In genomic region chr2:206311026-206311425, GRCh38 we compare ENCODE assay signal across 16 cellular contexts. TPM values are rescaled to one million over a fixed set of nuclear protein-coding genes. Genes with fewer than 3 reads are reported as not detected.
DNase-seq lines count a peak whose midpoint lies in the region; ATAC-seq and TF ChIP-seq lines count a peak whose summit lies in the region.
"Had no signal": no experiment of that assay in that cellular context is flagged by ENCODE, and none has a peak within 500 bp of the region (broad histone marks: within the 10 kb centered on the region; RNA-seq: fewer than 3 reads in every experiment).

No MANE protein-coding gene starts in this region.

- peaks cover 34% of the 10 kb centered on the region for H3K36me3 Mint-ChIP-seq in WTC11
- H3K36me3 Mint-ChIP-seq: IgD-negative memory B cell had no signal

- H3K4me3 ChIP-seq in fibroblast of mammary gland (ENCODE audit: control insufficient read depth, low read depth, low read length) (no peak overlapping the region), OCI-LY7 (ENCODE audit: low read depth, low read length, poor library complexity, severe bottlenecking) (no peak overlapping the region)
- H3K4me3 ChIP-seq: BLaER1 had no signal

- H2AFZ ChIP-seq in OCI-LY7 (ENCODE audit: low read length) = no peak overlapping the region

- BruUV-seq in OCI-LY7 (replicated peaks; lab: Mats Ljungman, UMichigan) = no TSS peak

- TF ChIP-seq CTCF in WTC11 (IDR thresholded peaks at IDR 0.05) = no peak
- TF ChIP-seq CTCF in fibroblast of mammary gland (conservative IDR thresholded peaks at IDR 0.05; ENCODE audit: control insufficient read depth, insufficient read depth, low read depth, low read length) = no peak
- TF ChIP-seq CTCF in OCI-LY7 (conservative IDR thresholded peaks at IDR 0.05; ENCODE audit: low read length) = no peak

- H3K36me3 ChIP-seq in OCI-LY7 (ENCODE audit: insufficient read depth, low read length) = 0 out of 2 replicates have a peak, but pooled peaks cover under 1% of the 10 kb centered on the region

- no peaks in the 10 kb centered on the region for H3K4me1 ChIP-seq in OCI-LY7 (ENCODE audit: insufficient read depth, low read length, poor library complexity, severe bottlenecking)
- H3K4me1 ChIP-seq: BLaER1, Caco-2 had no signal

- H3K9me3 ChIP-seq in OCI-LY7 (ENCODE audit: low read length) = no peaks in the 10 kb centered on the region
- H3K9me3 ChIP-seq: Caco-2 had no signal

- DNase-seq in NCI-H82 (lab: John Stamatoyannopoulos, UW) (peak; percentile 31), NCI-H82 treated with DMSO at 0.1 percent for 48 hours (lab: John Stamatoyannopoulos, UW; ENCODE audit: unreplicated experiment) (no peak), WTC11 (ENCODE audit: low spot score) (no peak), fibroblast of mammary gland (ENCODE audit: low read depth) (peak; percentile 6), left ventricle myocardium superior (no peak), OCI-LY7 (ENCODE audit: low spot score) (no peak), cerebellar nuclear complex (lab: John Stamatoyannopoulos, UW) (no peak)
- DNase-seq: AML-193; Caco-2; CD8-positive, alpha-beta memory T cell; DND-41; GDM1 had no signal

- no peak overlapping the region for H3K27ac ChIP-seq in OCI-LY7 (ENCODE audit: low read depth, low read length, poor library complexity, severe bottlenecking)
- H3K27ac ChIP-seq: 22Rv1, BLaER1, HL-60 had no signal

- no peaks in the 10 kb centered on the region for H3K27me3 Mint-ChIP-seq in WTC11 (ENCODE audit: low read depth)

- no peak overlapping the region for H3K4me3 Mint-ChIP-seq in WTC11
- H3K4me3 Mint-ChIP-seq: CD8-positive, alpha-beta memory T cell; IgD-negative memory B cell had no signal

- CTCF ChIA-PET in WTC11 (lab: Charles Lee) (interaction anchor here (0.6 kb wide), 1 partner anchor 37 kb away, joined by 4 read pairs; the partner anchor contains the start of gene ZDBF2), OCI-LY7 (lab: Charles Lee; ENCODE audit: unreplicated experiment) (no interaction called here)

- intact Hi-C loops in left ventricle myocardium superior (cut with micrococcal nuclease) (no loop called here), OCI-LY7 (cut with micrococcal nuclease; ENCODE audit: unreplicated experiment) (no loop called here)

- no peaks in the 10 kb centered on the region for H3K9me2 ChIP-seq in OCI-LY7 (ENCODE audit: insufficient read depth, low read length)

- H4K20me1 ChIP-seq in OCI-LY7 (ENCODE audit: insufficient read depth, low read length) = no peaks in the 10 kb centered on the region
- H4K20me1 ChIP-seq: BLaER1 had no signal

- H3K9me3 Mint-ChIP-seq in WTC11 = no peaks in the 10 kb centered on the region

- H3K79me2 ChIP-seq in OCI-LY7 (ENCODE audit: insufficient read depth, low read depth, low read length) = no peaks in the 10 kb centered on the region

- POLR2A ChIA-PET in WTC11 (lab: Charles Lee) = no interaction called here
- POLR2A ChIA-PET in OCI-LY7 (lab: Charles Lee) = interaction anchor here (0.7 to 1.2 kb wide), 2 partner anchors 13 to 88 kb away, joined by 3 to 4 read pairs; no protein-coding TSS in a partner anchor

- peak overlapping the region; percentile 53; the same call in 1 of the 2 replicates for H3K27ac Mint-ChIP-seq in WTC11
- H3K27ac Mint-ChIP-seq: CD8-positive, alpha-beta memory T cell; IgD-negative memory B cell had no signal

- ATAC-seq in WTC11 = no peak
- no peak for ATAC-seq in left ventricle myocardium superior

- no peak overlapping the region for H3K4me2 ChIP-seq in OCI-LY7 (ENCODE audit: low read length)
- H3K4me2 ChIP-seq: BLaER1 had no signal

- H3K4me1 Mint-ChIP-seq in WTC11 = no peaks in the 10 kb centered on the region
- H3K4me1 Mint-ChIP-seq: CD8-positive, alpha-beta memory T cell; IgD-negative memory B cell had no signal

TF ChIP-seq in WTC11, 78 proteins besides CTCF, POLR2A, EP300 and RAD21:
- no peak for TF ChIP-seq ZNF281 (CRISPR knock-in tag; IDR thresholded peaks at IDR 0.05)
- TF ChIP-seq ESRRA (CRISPR knock-in tag; IDR thresholded peaks at IDR 0.05; ENCODE audit: borderline replicate concordance) = no peak
- TF ChIP-seq E2F5 (CRISPR knock-in tag; IDR thresholded peaks at IDR 0.05) = no peak
- TF ChIP-seq ETV6 (CRISPR knock-in tag; IDR thresholded peaks at IDR 0.05) = no peak
- TF ChIP-seq CDX4 (CRISPR knock-in tag; IDR thresholded peaks at IDR 0.05; ENCODE audit: borderline replicate concordance) = no peak
- no peak for TF ChIP-seq MYBL2 (CRISPR knock-in tag; IDR thresholded peaks at IDR 0.05)
- no peak for TF ChIP-seq SMAD3 (CRISPR knock-in tag; IDR thresholded peaks at IDR 0.05; ENCODE audit: borderline replicate concordance)
- TF ChIP-seq NR3C1 (CRISPR knock-in tag; conservative IDR thresholded peaks at IDR 0.05; ENCODE audit: low read depth) = no peak
- TF ChIP-seq E2F4 (CRISPR knock-in tag; IDR thresholded peaks at IDR 0.05; ENCODE audit: borderline replicate concordance, low read depth) = no peak
- no peak for TF ChIP-seq GTF2I (CRISPR knock-in tag; conservative IDR thresholded peaks at IDR 0.05)
- no peak for TF ChIP-seq NR1H2 (CRISPR knock-in tag; IDR thresholded peaks at IDR 0.05)

RNA-seq across cellular contexts. Expression of gene ZDBF2, which starts 36.6 kb away (rescaled TPM):
- total RNA-seq in WTC11 (2021) (15.6 to 16.1 TPM (median 16.0 TPM) in 3 replicates), left ventricle myocardium superior (6.6 TPM), OCI-LY7 (2022) (37.0 and 44.3 TPM in 2 replicates)
- total RNA-seq in OCI-LY7 (2014; rRNA removed; shearing (Covaris generic)) = 13.9 and 14.0 TPM in 2 replicates

Comparison
In these comparisons a context has a peak if more than half of its experiments do, and no peak if none do; other contexts are left out.
1. DNase-seq: peak in NCI-H82 (single experiment) and fibroblast of mammary gland (single experiment); none in NCI-H82 treated with DMSO at 0.1 percent for 48 hours (single experiment), WTC11 (single experiment), left ventricle myocardium superior (single experiment), OCI-LY7 (single experiment) and cerebellar nuclear complex (0 of 2).